ENCODE assay signal across 9 cellular contexts in the genomic region with DNA sequence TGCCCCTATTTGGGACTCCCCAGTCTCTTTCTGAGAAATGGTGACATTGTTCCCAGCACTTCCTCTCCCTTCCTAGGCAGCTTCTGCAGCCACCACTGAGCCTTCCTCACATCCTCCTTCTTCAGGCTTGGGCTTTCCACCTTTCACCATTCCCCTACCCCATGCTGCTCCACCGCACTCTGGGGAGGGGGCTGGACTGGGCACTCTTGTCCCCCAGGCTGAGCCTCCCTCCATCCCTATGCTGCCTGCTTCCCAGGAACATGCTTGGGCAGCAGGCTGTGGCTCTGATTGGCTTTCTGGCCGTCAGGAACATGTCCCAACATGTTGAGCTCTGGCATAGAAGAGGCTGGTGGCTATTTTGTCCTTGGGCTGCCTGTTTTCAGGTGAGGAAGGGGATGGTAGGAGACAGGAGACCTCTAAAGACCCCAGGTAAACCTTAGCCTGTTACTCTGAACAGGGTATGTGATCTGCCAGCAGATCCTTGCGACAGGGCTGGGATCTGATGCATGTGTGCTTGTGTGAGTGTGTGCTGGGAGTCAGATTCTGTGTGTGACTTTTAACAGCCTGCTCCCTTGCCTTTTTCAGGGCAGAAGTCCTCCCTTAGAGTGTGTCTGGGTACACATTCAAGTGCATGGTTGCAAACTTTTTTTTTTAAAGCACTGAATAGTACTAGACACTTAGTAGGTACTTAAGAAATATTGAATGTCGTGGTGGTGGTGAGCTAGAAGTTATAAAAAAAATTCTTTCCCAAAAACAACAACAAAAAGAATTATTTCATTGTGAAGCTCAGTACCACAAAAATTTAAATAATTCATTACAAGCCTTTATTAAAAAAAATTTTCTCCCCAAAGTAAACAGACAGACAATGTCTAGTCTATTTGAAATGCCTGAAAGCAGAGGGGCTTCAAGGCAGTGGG. TPM values are rescaled to one million over a fixed set of nuclear protein-coding genes. Genes with fewer than 3 reads are reported as not detected.
DNase-seq lines count a peak whose midpoint lies in the region; ATAC-seq and TF ChIP-seq lines count a peak whose summit lies in the region.
"Had no signal": no experiment of that assay in that cellular context is flagged by ENCODE, and none has a peak within 500 bp of the region (broad histone marks: within the 10 kb centered on the region; RNA-seq: fewer than 3 reads in every experiment).

No MANE protein-coding gene starts in this region.

- H3K4me1 ChIP-seq in ascending aorta (peaks cover 8 to 18% of the 10 kb centered on the region in 2 donors), mucosa of stomach (ENCODE audit: control insufficient read depth, insufficient read depth, low read length) (peaks cover 27% of the 10 kb centered on the region), A673 (ENCODE audit: insufficient read depth, low read length, poor library complexity, severe bottlenecking) (peaks cover 19% of the 10 kb centered on the region)

- POLR2A ChIA-PET in A673 (lab: Charles Lee; ENCODE audit: low non-redundant PET), result interaction anchor here (1.0 kb wide), 1 partner anchor 10 kb away, joined by 3 read pairs; no protein-coding TSS in a partner anchor

- H3K27me3 ChIP-seq in ascending aorta (no peaks in the 10 kb centered on the region), mucosa of stomach (ENCODE audit: control insufficient read depth, insufficient read depth, low read length) (no peaks in the 10 kb centered on the region), A673 (replicated peaks; ENCODE audit: insufficient read depth, low read depth, low read length, poor library complexity) (no peaks in the 10 kb centered on the region)

- peak overlapping the region; percentile 96 for H3K9ac ChIP-seq in mucosa of stomach (ENCODE audit: low read length)
- H3K9ac ChIP-seq: KMS-11 had no signal

- TF ChIP-seq CTCF in C4-2B (conservative IDR thresholded peaks at IDR 0.05), result no peak
- no peak for TF ChIP-seq CTCF in ascending aorta (IDR thresholded peaks at IDR 0.05)
- TF ChIP-seq CTCF in A673 (conservative IDR thresholded peaks at IDR 0.05; ENCODE audit: low read depth, low read length), result no peak

- TF ChIP-seq POLR2A in GM18505 (IDR thresholded peaks at IDR 0.05; ENCODE audit: borderline replicate concordance, extremely low read depth, insufficient read depth, insufficient read length), result no peak

- H3K27ac ChIP-seq in C4-2B (peak overlapping the region; percentile 84), ascending aorta (peak overlapping the region; percentile 100), A673 (ENCODE audit: low read depth, low read length, poor library complexity, severe bottlenecking) (no peak overlapping the region)
- H3K27ac ChIP-seq: KMS-11 had no signal

- H3K9me3 ChIP-seq in ascending aorta (no peaks in the 10 kb centered on the region), mucosa of stomach (ENCODE audit: control insufficient read depth, low read length) (no peaks in the 10 kb centered on the region), A673 (ENCODE audit: low read depth, low read length, poor library complexity, severe bottlenecking) (no peaks in the 10 kb centered on the region)

- H3K4me3 ChIP-seq in ascending aorta (peak overlapping the region in 1 of 2 donors; percentile 75), mucosa of stomach (ENCODE audit: low read length) (no peak overlapping the region), A673 (ENCODE audit: low read depth, low read length, poor library complexity, severe bottlenecking) (no peak overlapping the region)

- H3K36me3 ChIP-seq in ascending aorta, result peaks cover 0 to 5% of the 10 kb centered on the region in 2 donors
- no peaks in the 10 kb centered on the region for H3K36me3 ChIP-seq in mucosa of stomach (ENCODE audit: control insufficient read depth, insufficient read depth, low read length)
- no peaks in the 10 kb centered on the region for H3K36me3 ChIP-seq in A673 (ENCODE audit: insufficient read depth, low read length, poor library complexity, severe bottlenecking)

- no TSS peak for BruUV-seq in A673 (replicated peaks; lab: Mats Ljungman, UMichigan)

- CTCF ChIA-PET in A673 (lab: Charles Lee), result no interaction called here

- peak; percentile 52 for DNase-seq in HT1080 (ENCODE audit: low read depth)
- DNase-seq in ascending aorta (ENCODE audit: low spot score in 2 of 2), result no peak
- no peak for DNase-seq in A673 (ENCODE audit: low spot score)
- no peak for DNase-seq in posterior vena cava (ENCODE audit: low spot score)

- ATAC-seq in GM18505 (IDR thresholded peaks at IDR 0.05; ENCODE audit: unreplicated experiment) (no peak), HG03565 (IDR thresholded peaks at IDR 0.05; ENCODE audit: unreplicated experiment) (no peak)

- intact Hi-C loops in ascending aorta (cut with DNase I), result no loop called here
- intact Hi-C loops in A673 (cut with micrococcal nuclease; ENCODE audit: unreplicated experiment), result no loop called here
- intact Hi-C loops in posterior vena cava (cut with DNase I), result no loop called here

RNA-seq across cellular contexts. Expression of gene CDKN1A, which starts 2.1 kb away (rescaled TPM):
- 151 and 200 TPM in 2 replicates for total RNA-seq in HT1080 (2014; rRNA removed; shearing (Covaris generic))
- 375 and 395 TPM in 2 replicates for polyA plus RNA-seq in HT1080 (2015; cell fraction: cytosol; rRNA removed)
- 241 and 252 TPM in 2 replicates for polyA plus RNA-seq in HT1080 (2015; cell fraction: nucleus; rRNA removed)
- total RNA-seq in ascending aorta, result 353 TPM
- 30.4 and 33.6 TPM in 2 replicates for total RNA-seq in A673 (2021)
- total RNA-seq in posterior vena cava, result 100 to 1,000 TPM in 1 of 2 donors, 10 to 100 TPM in 1; 87.4 to 195 TPM

RNA-seq across cellular contexts. Expression of gene RAB44, which starts 21.2 kb away (rescaled TPM):
- total RNA-seq in HT1080 (2014; rRNA removed; shearing (Covaris generic)), result not detected in 2 replicates
- not detected in 2 replicates for polyA plus RNA-seq in HT1080 (2015; cell fraction: cytosol; rRNA removed)
- polyA plus RNA-seq in HT1080 (2015; cell fraction: nucleus; rRNA removed), result 0.05 TPM in 1 of 2 replicates, not detected in the other
- total RNA-seq in ascending aorta (0.21 TPM), A673 (2021) (0.07 TPM in 1 of 2 replicates, not detected in the other), posterior vena cava (under 1 TPM; 0.33 to 0.42 TPM)
